Comparison of ENCODE assay signal across 8 cellular contexts in genomic region chr9:33446507-33447403, GRCh38. TPM values are rescaled to one million over a fixed set of nuclear protein-coding genes. Genes with fewer than 3 reads are reported as not detected.
DNase-seq lines count a peak whose midpoint lies in the region; ATAC-seq and TF ChIP-seq lines count a peak whose summit lies in the region.

No MANE protein-coding gene starts in this region.

- WGBS in hepatocyte (ENCODE audit: low lambda C conversion rate, missing lambda C conversion rate): 32% methylated on average over 21 of the region's 21 CpGs

- H3K4me3 Mint-ChIP-seq in activated naive CD4-positive, alpha-beta T cell treated with anti-CD3 and anti-CD28 coated beads, Interleukin-2, amount 10 ng/mL, durations not matched to agents 7 days and 5 days: peak overlapping the region; percentile 91

- CTCF ChIA-PET in activated naive CD4-positive, alpha-beta T cell treated with anti-CD3 and anti-CD28 coated beads, Interleukin-2, amount 10 ng/mL, durations not matched to agents 7 days and 5 days (lab: Charles Lee): interaction anchor here (0.7 to 15.7 kb wide), 11 partner anchors 9 to 159 kb away, joined by 3 to 255 read pairs (median 7); partner anchors contain the start of gene NOL6

- peak overlapping the region; percentile 74 for H2AFZ ChIP-seq in hepatocyte

- H3K4me2 ChIP-seq in hepatocyte: peak overlapping the region; percentile 93

- no peaks in the 10 kb centered on the region for H3K27me3 Mint-ChIP-seq in activated naive CD4-positive, alpha-beta T cell treated with anti-CD3 and anti-CD28 coated beads, Interleukin-2, amount 10 ng/mL, durations not matched to agents 7 days and 5 days

- ATAC-seq in GM18909 (IDR thresholded peaks at IDR 0.05; ENCODE audit: poor library complexity, unreplicated experiment) (peak; percentile 86), HG03103 (IDR thresholded peaks at IDR 0.05; ENCODE audit: low read depth, unreplicated experiment) (peak; percentile 71)

- no peaks in the 10 kb centered on the region for H3K79me2 ChIP-seq in hepatocyte

- TF ChIP-seq CTCF in AG09309 (IDR thresholded peaks at IDR 0.05; ENCODE audit: control insufficient read depth, insufficient read depth, low read depth, low read length, missing control alignments) (no peak), hepatocyte (IDR thresholded peaks at IDR 0.05; ENCODE audit: poor library complexity) (no peak)

- H3K4me1 ChIP-seq in hepatocyte (ENCODE audit: insufficient read depth): peaks cover 23% of the 10 kb centered on the region

- peak overlapping the region; percentile 97 for H3K27ac Mint-ChIP-seq in activated naive CD4-positive, alpha-beta T cell treated with anti-CD3 and anti-CD28 coated beads, Interleukin-2, amount 10 ng/mL, durations not matched to agents 7 days and 5 days

- no peaks in the 10 kb centered on the region for H3K36me3 ChIP-seq in hepatocyte (replicated peaks; ENCODE audit: insufficient read depth, low read depth)

- no peaks in the 10 kb centered on the region for H3K9me3 ChIP-seq in hepatocyte (ENCODE audit: low read depth)

- DNase-seq in AG09309 (ENCODE audit: low read depth) (no peak), hepatocyte (ENCODE audit: low spot score) (peak; percentile 82), epidermal melanocyte (ENCODE audit: insufficient read length, low spot score) (no peak)
- DNase-seq in activated naive CD4-positive, alpha-beta T cell treated with anti-CD3 and anti-CD28 coated beads, Interleukin-2, amount 10 ng/mL, durations not matched to agents 7 days and 5 days: peak; percentile 72

- H3K27ac ChIP-seq in hepatocyte (peak overlapping the region; percentile 88), skin epidermis (peak overlapping the region; percentile 52 to 94 (median 85))

- H4K20me1 ChIP-seq in hepatocyte (ENCODE audit: insufficient read depth, poor library complexity, severe bottlenecking): no peaks in the 10 kb centered on the region

- H3K9me2 ChIP-seq in hepatocyte (replicated peaks; ENCODE audit: insufficient read depth): no peaks in the 10 kb centered on the region

- H3K27me3 ChIP-seq in hepatocyte: no peaks in the 10 kb centered on the region

- peak overlapping the region; percentile 47 for H3K4me3 ChIP-seq in AG09309 (ENCODE audit: control insufficient read depth, low read depth, low read length)
- peak overlapping the region; percentile 55 for H3K4me3 ChIP-seq in hepatocyte
- peak overlapping the region; percentile 43 to 63 (median 50) for H3K4me3 ChIP-seq in skin epidermis

- H3K9me3 Mint-ChIP-seq in activated naive CD4-positive, alpha-beta T cell treated with anti-CD3 and anti-CD28 coated beads, Interleukin-2, amount 10 ng/mL, durations not matched to agents 7 days and 5 days: no peaks in the 10 kb centered on the region

- peaks cover 51% of the 10 kb centered on the region for H3K36me3 Mint-ChIP-seq in activated naive CD4-positive, alpha-beta T cell treated with anti-CD3 and anti-CD28 coated beads, Interleukin-2, amount 10 ng/mL, durations not matched to agents 7 days and 5 days

- H3K4me1 Mint-ChIP-seq in activated naive CD4-positive, alpha-beta T cell treated with anti-CD3 and anti-CD28 coated beads, Interleukin-2, amount 10 ng/mL, durations not matched to agents 7 days and 5 days: peaks cover 68% of the 10 kb centered on the region

TF ChIP-seq in PFSK-1, 5 proteins besides CTCF, POLR2A, EP300 and RAD21:
- TF ChIP-seq POLR2AphosphoS5 (IDR thresholded peaks at IDR 0.05; ENCODE audit: low read depth, low read length): no peak
- TF ChIP-seq SIN3A (IDR thresholded peaks at IDR 0.05; ENCODE audit: borderline replicate concordance, insufficient read depth, low read length): 0 out of 2 replicates have a peak, but pooled peaks have one; percentile 13
- peak; percentile 13 for TF ChIP-seq FOXP2 (optimal IDR thresholded peaks at IDR 0.05; ENCODE audit: borderline replicate concordance, extremely low read depth, extremely low read length, insufficient read depth)

RNA-seq across cellular contexts. Expression of gene AQP3, which starts 0.6 kb away (rescaled TPM):
- 2.6 TPM for polyA plus RNA-seq in PFSK-1 (2012; ENCODE audit: insufficient read length, low read depth)
- total RNA-seq in hepatocyte: 97.1 and 101 TPM in 2 replicates
- 99.3 and 123 TPM in 2 replicates for polyA plus RNA-seq in hepatocyte

RNA-seq across cellular contexts. Expression of gene NOL6, which starts 27.0 kb away (rescaled TPM):
- polyA plus RNA-seq in PFSK-1 (2012; ENCODE audit: insufficient read length, low read depth): 44.6 TPM
- 19.3 and 21.9 TPM in 2 replicates for total RNA-seq in hepatocyte
- 20.6 and 24.1 TPM in 2 replicates for polyA plus RNA-seq in hepatocyte

RNA-seq across cellular contexts. Expression of gene AQP7, which starts 44.4 kb away (rescaled TPM):
- polyA plus RNA-seq in PFSK-1 (2012; ENCODE audit: insufficient read length, low read depth): not detected
- 8.5 and 11.2 TPM in 2 replicates for total RNA-seq in hepatocyte
- polyA plus RNA-seq in hepatocyte: 11.6 and 16.6 TPM in 2 replicates

Comparison
In these comparisons a context has a peak if more than half of its experiments do, and no peak if none do; other contexts are left out.
1. DNase-seq: peak in activated naive CD4-positive, alpha-beta T cell treated with anti-CD3 and anti-CD28 coated beads, Interleukin-2, amount 10 ng/mL, durations not matched to agents 7 days and 5 days (single experiment) and hepatocyte (single experiment); none in AG09309 (single experiment) and epidermal melanocyte (single experiment).
2. Peak in every context shown above with its lines, with median percentiles within 50 percentile points of each other: H3K4me3 ChIP-seq.